In the genomic region with DNA sequence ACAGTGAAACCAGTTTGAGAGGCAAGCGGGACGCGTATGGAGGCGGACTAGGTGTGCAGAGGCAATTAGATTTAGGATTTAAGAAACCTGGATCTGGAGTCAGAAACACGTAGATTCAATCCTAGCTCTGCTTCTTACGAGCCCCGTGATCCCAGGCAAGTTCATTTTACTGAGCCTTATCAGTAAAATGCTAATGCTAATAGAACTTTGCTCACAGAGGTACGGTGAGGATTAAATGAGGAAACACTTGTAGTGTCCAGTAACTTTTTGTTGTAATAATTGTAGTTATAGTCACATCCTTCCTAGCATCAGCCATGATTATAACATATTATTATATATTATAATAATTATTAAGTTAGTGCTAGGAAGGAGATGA, we compare ENCODE assay signal across 11 cellular contexts. TPM values are rescaled to one million over a fixed set of nuclear protein-coding genes. Genes with fewer than 3 reads are reported as not detected.
DNase-seq lines count a peak whose midpoint lies in the region; ATAC-seq and TF ChIP-seq lines count a peak whose summit lies in the region.
"Had no signal": no experiment of that assay in that cellular context is flagged by ENCODE, and none has a peak within 500 bp of the region (broad histone marks: within the 10 kb centered on the region; RNA-seq: fewer than 3 reads in every experiment).

No MANE protein-coding gene starts in this region.

- peak overlapping the region; percentile 90 for H2AFZ ChIP-seq in neural progenitor cell (replicated peaks)

- H3K9me3 Mint-ChIP-seq in neural progenitor cell, result peaks cover 4% of the 10 kb centered on the region
- H3K9me3 Mint-ChIP-seq: CD8-positive, alpha-beta T cell; stimulated activated naive CD8-positive, alpha-beta T cell treated with anti-CD3 and anti-CD28 coated beads, Interleukin-15, amount 100 ng/mL, for 72 hours had no signal

- peaks cover 12% of the 10 kb centered on the region for H3F3A ChIP-seq in neural progenitor cell (ENCODE audit: low read depth)

- H3K36me3 ChIP-seq in A673 (ENCODE audit: insufficient read depth, low read length, poor library complexity, severe bottlenecking), result no peaks in the 10 kb centered on the region
- H3K36me3 ChIP-seq in esophagus squamous epithelium, result peaks cover 6 to 57% (median 26%) of the 10 kb centered on the region in 3 donors
- no peaks in the 10 kb centered on the region for H3K36me3 ChIP-seq in neural progenitor cell

- peaks cover 9% of the 10 kb centered on the region for H3K27me3 Mint-ChIP-seq in neural progenitor cell (ENCODE audit: insufficient read depth, low read depth)
- H3K27me3 Mint-ChIP-seq: stimulated activated naive CD8-positive, alpha-beta T cell treated with anti-CD3 and anti-CD28 coated beads, Interleukin-15, amount 100 ng/mL, for 72 hours had no signal

- no peaks in the 10 kb centered on the region for H3K4me1 ChIP-seq in A673 (ENCODE audit: insufficient read depth, low read length, poor library complexity, severe bottlenecking)
- H3K4me1 ChIP-seq in esophagus squamous epithelium, result peaks cover 3 to 21% (median 4%) of the 10 kb centered on the region in 3 donors
- no peaks in the 10 kb centered on the region for H3K4me1 ChIP-seq in neural progenitor cell

- DNase-seq in A673 (ENCODE audit: low spot score) (no peak), RWPE1 (ENCODE audit: low spot score) (no peak), esophagus squamous epithelium (lab: John Stamatoyannopoulos, UW) (no peak), neural progenitor cell (ENCODE audit: low spot score) (no peak), HUDEP-2 (lab: John Stamatoyannopoulos, UW; ENCODE audit: unreplicated experiment in 76 of 76) (no peak)
- DNase-seq in effector CD8-positive, alpha-beta T cell (lab: John Stamatoyannopoulos, UW), result no peak
- DNase-seq: MM.1S; stimulated activated naive CD8-positive, alpha-beta T cell treated with anti-CD3 and anti-CD28 coated beads, Interleukin-15, amount 100 ng/mL, for 72 hours had no signal

- peaks cover 2% of the 10 kb centered on the region for H3K36me3 Mint-ChIP-seq in neural progenitor cell

- H3K27ac Mint-ChIP-seq in neural progenitor cell, result peak overlapping the region; percentile 78

- CTCF ChIA-PET in A673 (lab: Charles Lee), result interaction anchor here (0.5 to 0.8 kb wide), 3 partner anchors 22 to 148 kb away, joined by 3 to 5 read pairs (median 4); no protein-coding TSS in a partner anchor
- CTCF ChIA-PET in RWPE1 (lab: Yijun Ruan, JAX), result no interaction called here

- H3K4me1 Mint-ChIP-seq in neural progenitor cell, result peaks cover 19% of the 10 kb centered on the region

- no peak overlapping the region for H3K9ac ChIP-seq in neural progenitor cell

- H3K27me3 ChIP-seq in A673 (replicated peaks; ENCODE audit: insufficient read depth, low read depth, low read length, poor library complexity) (peaks cover 18% of the 10 kb centered on the region), esophagus squamous epithelium (no peaks in the 10 kb centered on the region), neural progenitor cell (peaks cover 31% of the 10 kb centered on the region)

- ATAC-seq in HG03439 (IDR thresholded peaks at IDR 0.05; ENCODE audit: unreplicated experiment), result no peak
- ATAC-seq in HG03571 (IDR thresholded peaks at IDR 0.05; ENCODE audit: unreplicated experiment), result no peak
- ATAC-seq: CD8-positive, alpha-beta T cell; stimulated activated naive CD8-positive, alpha-beta T cell treated with anti-CD3 and anti-CD28 coated beads, Interleukin-15, amount 100 ng/mL, for 72 hours had no signal

- POLR2A ChIA-PET in A673 (lab: Charles Lee; ENCODE audit: low non-redundant PET) (no interaction called here), RWPE1 (lab: Yijun Ruan, JAX; ENCODE audit: low non-redundant PET) (no interaction called here)

- peak overlapping the region; percentile 81 for H3K4me2 ChIP-seq in neural progenitor cell

- H3K4me3 ChIP-seq in A673 (ENCODE audit: low read depth, low read length, poor library complexity, severe bottlenecking), result peak overlapping the region; percentile 49
- H3K4me3 ChIP-seq in esophagus squamous epithelium, result peak overlapping the region; percentile 33 to 66 (median 52)
- peak overlapping the region; percentile 52 for H3K4me3 ChIP-seq in neural progenitor cell

- no peaks in the 10 kb centered on the region for H3K79me2 ChIP-seq in neural progenitor cell (ENCODE audit: low read depth)

- no peak for TF ChIP-seq POLR2A in esophagus squamous epithelium (IDR thresholded peaks at IDR 0.05)

- H3K4me3 Mint-ChIP-seq in neural progenitor cell, result peak overlapping the region; percentile 92
- H3K4me3 Mint-ChIP-seq: CD8-positive, alpha-beta T cell; stimulated activated naive CD8-positive, alpha-beta T cell treated with anti-CD3 and anti-CD28 coated beads, Interleukin-15, amount 100 ng/mL, for 72 hours had no signal

- H3K9me3 ChIP-seq in A673 (ENCODE audit: low read depth, low read length, poor library complexity, severe bottlenecking) (no peaks in the 10 kb centered on the region), esophagus squamous epithelium (no peaks in the 10 kb centered on the region), neural progenitor cell (ENCODE audit: low read depth) (no peaks in the 10 kb centered on the region)

- no peak overlapping the region for H3K27ac ChIP-seq in A673 (ENCODE audit: low read depth, low read length, poor library complexity, severe bottlenecking)
- H3K27ac ChIP-seq in RWPE1, result peak overlapping the region; percentile 68
- peak overlapping the region in 3 of 4 donors; percentile 57 to 78 (median 77) for H3K27ac ChIP-seq in esophagus squamous epithelium
- no peak overlapping the region for H3K27ac ChIP-seq in neural progenitor cell

- no TSS peak for BruUV-seq in A673 (replicated peaks; lab: Mats Ljungman, UMichigan)

- WGBS in esophagus squamous epithelium, 2 donors, result 32 to 52% methylated on average over 8 of the region's 8 CpGs

- TF ChIP-seq CTCF in A673 (conservative IDR thresholded peaks at IDR 0.05; ENCODE audit: low read depth, low read length), result no peak
- TF ChIP-seq CTCF in RWPE1 (conservative IDR thresholded peaks at IDR 0.05; ENCODE audit: low read depth), result no peak
- no peak for TF ChIP-seq CTCF in esophagus squamous epithelium (IDR thresholded peaks at IDR 0.05)
- no peak for TF ChIP-seq CTCF in neural progenitor cell (IDR thresholded peaks at IDR 0.05)

- no peaks in the 10 kb centered on the region for H4K20me1 ChIP-seq in neural progenitor cell (ENCODE audit: low read depth)

- intact Hi-C loops in A673 (cut with micrococcal nuclease; ENCODE audit: unreplicated experiment), result no loop called here
- intact Hi-C loops in esophagus squamous epithelium (cut with DNase I), result no loop called here

RNA-seq across cellular contexts. Expression of gene DEF6, which starts 21.2 kb away (rescaled TPM):
- total RNA-seq in A673 (2021), result 0.37 and 0.44 TPM in 2 replicates
- 10 to 100 TPM; 20.5 to 38.0 (median 25.2) TPM for total RNA-seq in esophagus squamous epithelium
- 0.17 and 0.19 TPM in 2 replicates for total RNA-seq in neural progenitor cell (ENCODE audit: low replicate concordance)

RNA-seq across cellular contexts. Expression of gene PPARD, which starts 23.5 kb away (rescaled TPM):
- total RNA-seq in A673 (2021), result 13.8 and 15.4 TPM in 2 replicates
- total RNA-seq in esophagus squamous epithelium, result 10 to 100 TPM; 17.0 to 42.8 (median 28.2) TPM
- total RNA-seq in neural progenitor cell (ENCODE audit: low replicate concordance), result 4.9 and 8.2 TPM in 2 replicates

RNA-seq across cellular contexts. Expression of gene ZNF76, which starts 59.3 kb away (rescaled TPM):
- total RNA-seq in A673 (2021) (28.7 and 36.0 TPM in 2 replicates), esophagus squamous epithelium (10 to 100 TPM; 10.1 to 25.0 (median 10.9) TPM), neural progenitor cell (ENCODE audit: low replicate concordance) (14.8 and 27.0 TPM in 2 replicates)

Comparison
In these comparisons a context has a peak if more than half of its experiments do, and no peak if none do; other contexts are left out.
1. H3K27ac ChIP-seq: peak in RWPE1 (single experiment) and esophagus squamous epithelium (3 of 4); none in A673 (single experiment) and neural progenitor cell (single experiment).
2. RNA of gene DEF6, which starts 21.2 kb away (total RNA-seq): 20.5 to 38.0 TPM in esophagus squamous epithelium; 0.37 to 0.44 TPM in A673 and 0.17 to 0.19 TPM in neural progenitor cell; every median in the first group is over 10 times any median in the second.
3. Peak in every context shown above with its lines, with median percentiles within 50 percentile points of each other: H3K4me3 ChIP-seq.